9 cellular contexts compared by ENCODE assay signal in the genomic region with DNA sequence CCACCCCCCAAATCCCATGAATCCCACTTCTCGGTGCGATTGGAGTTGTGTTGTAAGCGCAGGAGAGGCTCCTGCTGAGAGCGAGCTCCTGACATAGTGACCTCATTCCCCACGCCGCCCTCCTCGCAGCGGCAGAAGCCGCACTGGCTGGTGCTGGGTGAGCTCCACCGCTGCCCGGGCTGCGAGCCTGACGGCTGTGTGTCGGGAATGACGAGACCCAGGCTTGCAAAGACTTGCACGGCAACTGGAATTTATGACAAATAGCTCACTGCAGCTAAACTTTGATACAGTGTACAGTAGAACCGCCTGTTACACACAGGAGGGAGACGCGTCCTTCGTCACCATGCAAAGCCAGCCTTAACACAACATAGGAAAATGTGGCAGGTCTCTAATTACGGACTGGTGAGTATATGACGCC.
DNase-seq lines count a peak whose midpoint lies in the region; ATAC-seq, FAIRE-seq and TF ChIP-seq lines count a peak whose summit lies in the region.
"Had no signal": no experiment of that assay in that cellular context is flagged by ENCODE, and none has a peak within 500 bp of the region (broad histone marks: within the 10 kb centered on the region; RNA-seq: fewer than 3 reads in every experiment).

No MANE protein-coding gene starts in this region.

- intact Hi-C loops in Right ventricle myocardium inferior (cut with DNase I), result loop anchor here (5.0 to 10.0 kb wide), 3 partner anchors 113 to 143 kb away; no protein-coding TSS in a partner anchor

- H2AFZ ChIP-seq in SK-N-SH (ENCODE audit: low read depth), result peak overlapping the region; percentile 82

- H3K27ac ChIP-seq in SK-N-SH (ENCODE audit: low read depth in 2 of 2, low read length in 1 of 2), result peak overlapping the region; percentile 67 to 75

- H3K36me3 Mint-ChIP-seq in activated T-cell treated with anti-CD3 and anti-CD28 coated beads, Interleukin-2, amount 50 U/mL, for 24 hours (ENCODE audit: low read depth), result no peaks in the 10 kb centered on the region
- H3K36me3 Mint-ChIP-seq: memory B cell had no signal

- peaks cover 0 to 3% of the 10 kb centered on the region in 2 experiments for H3K36me3 ChIP-seq in SK-N-SH (replicated peaks in 1 of 2; ENCODE audit: control insufficient read depth in 1 of 2, insufficient read depth in 2 of 2, low read length in 1 of 2)

- H3K4me1 Mint-ChIP-seq in activated T-cell treated with anti-CD3 and anti-CD28 coated beads, Interleukin-2, amount 50 U/mL, for 24 hours (ENCODE audit: low read depth), result no peaks in the 10 kb centered on the region
- H3K4me1 Mint-ChIP-seq: memory B cell had no signal

- no peaks in the 10 kb centered on the region for H3K9me3 Mint-ChIP-seq in activated T-cell treated with anti-CD3 and anti-CD28 coated beads, Interleukin-2, amount 50 U/mL, for 24 hours

- peak overlapping the region; percentile 63; the same call in 1 of the 2 replicates for H3K9ac ChIP-seq in SK-N-SH

- CTCF ChIA-PET in SK-N-SH (lab: Yijun Ruan, JAX), result interaction anchor here (0.8 to 1.6 kb wide), 4 partner anchors 12 to 177 kb away, joined by 3 to 6 read pairs (median 4); no protein-coding TSS in a partner anchor

- no peaks in the 10 kb centered on the region for H3K9me2 ChIP-seq in SK-N-SH

- H3K27me3 ChIP-seq in SK-N-SH (ENCODE audit: insufficient read depth), result no peaks in the 10 kb centered on the region

- no peak overlapping the region for H3K4me3 Mint-ChIP-seq in activated T-cell treated with anti-CD3 and anti-CD28 coated beads, Interleukin-2, amount 50 U/mL, for 24 hours
- H3K4me3 Mint-ChIP-seq: memory B cell had no signal

- POLR2A ChIA-PET in SK-N-SH (lab: Yijun Ruan, JAX), result interaction anchor here (1.0 to 2.8 kb wide), 4 partner anchors 26 to 113 kb away, joined by 3 to 15 read pairs (median 6); a partner anchor contains a TSS

- no peak for TF ChIP-seq CTCF in SK-N-SH (IDR thresholded peaks at IDR 0.05)

- FAIRE-seq in H54 (lab: Jason Lieb, UNC), result no peak

- H3K4me1 ChIP-seq in SK-N-SH (ENCODE audit: control insufficient read depth in 1 of 2, insufficient read depth in 2 of 2, low read depth in 1 of 2, low read length in 1 of 2), result peaks cover 5 to 29% of the 10 kb centered on the region in 2 experiments; a peak in 3 of 4 replicates

- H4K20me1 ChIP-seq in SK-N-SH (ENCODE audit: insufficient read depth), result no peaks in the 10 kb centered on the region

- no peaks in the 10 kb centered on the region for H3K79me2 ChIP-seq in SK-N-SH (ENCODE audit: insufficient read depth)

- H3F3A ChIP-seq in SK-N-SH (replicated peaks; ENCODE audit: insufficient read depth), result no peaks in the 10 kb centered on the region

- ATAC-seq in Right ventricle myocardium inferior, result peak; percentile 89
- ATAC-seq in GM19351 (IDR thresholded peaks at IDR 0.05; ENCODE audit: unreplicated experiment), result no peak
- no peak for ATAC-seq in GM18517 (IDR thresholded peaks at IDR 0.05; ENCODE audit: unreplicated experiment)

- DNase-seq in H54 (ENCODE audit: insufficient read length, low spot score) (peak; percentile 46), SK-N-SH (peak; percentile 80), Right ventricle myocardium inferior (ENCODE audit: missing footprints) (peak; percentile 77), pons (ENCODE audit: low spot score) (peak; percentile 81)
- DNase-seq in activated CD4-positive, alpha-beta T cell treated with anti-CD3 and anti-CD28 coated beads, Interleukin-2, amount 50 U/mL, for 48 hours, result no peak
- DNase-seq in activated T-cell treated with anti-CD3 and anti-CD28 coated beads, Interleukin-2, amount 50 U/mL, for 24 hours, result no peak

- H3K9me3 ChIP-seq in SK-N-SH, result no peaks in the 10 kb centered on the region

- 0 out of 4 replicates have a peak, but pooled peaks of 1 of the 2 experiments have one; percentile 28 for TF ChIP-seq EP300 in SK-N-SH (IDR thresholded peaks at IDR 0.05; ENCODE audit: borderline replicate concordance in 1 of 2, low read depth in 1 of 2, low read length in 1 of 2)

- peak; percentile 24; the same call in 1 of the 2 replicates for TF ChIP-seq RAD21 in SK-N-SH (IDR thresholded peaks at IDR 0.05; ENCODE audit: low read length)

- no peak overlapping the region for H3K27ac Mint-ChIP-seq in activated T-cell treated with anti-CD3 and anti-CD28 coated beads, Interleukin-2, amount 50 U/mL, for 24 hours
- H3K27ac Mint-ChIP-seq: memory B cell had no signal

- no peaks in the 10 kb centered on the region for H3K27me3 Mint-ChIP-seq in activated T-cell treated with anti-CD3 and anti-CD28 coated beads, Interleukin-2, amount 50 U/mL, for 24 hours

- 5% methylated on average over 21 of the region's 22 CpGs for WGBS in SK-N-SH (ENCODE audit: low lambda C conversion rate)

- H3K4me3 ChIP-seq in SK-N-SH (ENCODE audit: low read depth in 2 of 2, low read length in 1 of 2), result peak overlapping the region; percentile 40 to 60

- TF ChIP-seq POLR2A in H54 (IDR thresholded peaks at IDR 0.05; ENCODE audit: low read depth, low read length), result no peak

- H3K4me2 ChIP-seq in SK-N-SH, result peak overlapping the region; percentile 83

TF ChIP-seq in SK-N-SH, 30 proteins besides CTCF, POLR2A, EP300 and RAD21 (continues in another document):
- TF ChIP-seq, protein P1, sequence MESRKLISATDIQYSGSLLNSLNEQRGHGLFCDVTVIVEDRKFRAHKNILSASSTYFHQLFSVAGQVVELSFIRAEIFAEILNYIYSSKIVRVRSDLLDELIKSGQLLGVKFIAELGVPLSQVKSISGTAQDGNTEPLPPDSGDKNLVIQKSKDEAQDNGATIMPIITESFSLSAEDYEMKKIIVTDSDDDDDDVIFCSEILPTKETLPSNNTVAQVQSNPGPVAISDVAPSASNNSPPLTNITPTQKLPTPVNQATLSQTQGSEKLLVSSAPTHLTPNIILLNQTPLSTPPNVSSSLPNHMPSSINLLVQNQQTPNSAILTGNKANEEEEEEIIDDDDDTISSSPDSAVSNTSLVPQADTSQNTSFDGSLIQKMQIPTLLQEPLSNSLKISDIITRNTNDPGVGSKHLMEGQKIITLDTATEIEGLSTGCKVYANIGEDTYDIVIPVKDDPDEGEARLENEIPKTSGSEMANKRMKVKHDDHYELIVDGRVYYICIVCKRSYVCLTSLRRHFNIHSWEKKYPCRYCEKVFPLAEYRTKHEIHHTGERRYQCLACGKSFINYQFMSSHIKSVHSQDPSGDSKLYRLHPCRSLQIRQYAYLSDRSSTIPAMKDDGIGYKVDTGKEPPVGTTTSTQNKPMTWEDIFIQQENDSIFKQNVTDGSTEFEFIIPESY (IDR thresholded peaks at IDR 0.05; ENCODE audit: borderline replicate concordance, low read depth), result no peak
- TF ChIP-seq CHD2 (IDR thresholded peaks at IDR 0.05; ENCODE audit: low read length, partially characterized antibody) (no peak), RCOR1 (IDR thresholded peaks at IDR 0.05; ENCODE audit: low read length) (0 out of 2 replicates have a peak, but pooled peaks have one; percentile 17), FOXM1 (IDR thresholded peaks at IDR 0.05; ENCODE audit: low read depth) (no peak), FOXJ3 (CRISPR knock-in tag; IDR thresholded peaks at IDR 0.05) (no peak), POLR2AphosphoS5 (IDR thresholded peaks at IDR 0.05; ENCODE audit: low read depth, low read length) (no peak)
- TF ChIP-seq, protein P2, sequence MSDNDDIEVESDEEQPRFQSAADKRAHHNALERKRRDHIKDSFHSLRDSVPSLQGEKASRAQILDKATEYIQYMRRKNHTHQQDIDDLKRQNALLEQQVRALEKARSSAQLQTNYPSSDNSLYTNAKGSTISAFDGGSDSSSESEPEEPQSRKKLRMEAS (IDR thresholded peaks at IDR 0.05; ENCODE audit: low read depth), result peak; percentile 30; the same call in 1 of the 2 replicates
- TF ChIP-seq, protein P3, sequence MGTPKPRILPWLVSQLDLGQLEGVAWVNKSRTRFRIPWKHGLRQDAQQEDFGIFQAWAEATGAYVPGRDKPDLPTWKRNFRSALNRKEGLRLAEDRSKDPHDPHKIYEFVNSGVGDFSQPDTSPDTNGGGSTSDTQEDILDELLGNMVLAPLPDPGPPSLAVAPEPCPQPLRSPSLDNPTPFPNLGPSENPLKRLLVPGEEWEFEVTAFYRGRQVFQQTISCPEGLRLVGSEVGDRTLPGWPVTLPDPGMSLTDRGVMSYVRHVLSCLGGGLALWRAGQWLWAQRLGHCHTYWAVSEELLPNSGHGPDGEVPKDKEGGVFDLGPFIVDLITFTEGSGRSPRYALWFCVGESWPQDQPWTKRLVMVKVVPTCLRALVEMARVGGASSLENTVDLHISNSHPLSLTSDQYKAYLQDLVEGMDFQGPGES (IDR thresholded peaks at IDR 0.05; ENCODE audit: low read depth, low read length), result no peak
- TF ChIP-seq, protein P4, sequence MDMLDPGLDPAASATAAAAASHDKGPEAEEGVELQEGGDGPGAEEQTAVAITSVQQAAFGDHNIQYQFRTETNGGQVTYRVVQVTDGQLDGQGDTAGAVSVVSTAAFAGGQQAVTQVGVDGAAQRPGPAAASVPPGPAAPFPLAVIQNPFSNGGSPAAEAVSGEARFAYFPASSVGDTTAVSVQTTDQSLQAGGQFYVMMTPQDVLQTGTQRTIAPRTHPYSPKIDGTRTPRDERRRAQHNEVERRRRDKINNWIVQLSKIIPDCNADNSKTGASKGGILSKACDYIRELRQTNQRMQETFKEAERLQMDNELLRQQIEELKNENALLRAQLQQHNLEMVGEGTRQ (IDR thresholded peaks at IDR 0.05; ENCODE audit: borderline replicate concordance, low read depth, low read length), result no peak

Comparison
In these comparisons a context has a peak if more than half of its experiments do, and no peak if none do; other contexts are left out.
1. DNase-seq: peak in H54 (single experiment), SK-N-SH (single experiment), Right ventricle myocardium inferior (single experiment) and pons (single experiment); none in activated CD4-positive, alpha-beta T cell treated with anti-CD3 and anti-CD28 coated beads, Interleukin-2, amount 50 U/mL, for 48 hours (0 of 2) and activated T-cell treated with anti-CD3 and anti-CD28 coated beads, Interleukin-2, amount 50 U/mL, for 24 hours (single experiment).